ENCODE assay signal across 7 cellular contexts in the genomic region with DNA sequence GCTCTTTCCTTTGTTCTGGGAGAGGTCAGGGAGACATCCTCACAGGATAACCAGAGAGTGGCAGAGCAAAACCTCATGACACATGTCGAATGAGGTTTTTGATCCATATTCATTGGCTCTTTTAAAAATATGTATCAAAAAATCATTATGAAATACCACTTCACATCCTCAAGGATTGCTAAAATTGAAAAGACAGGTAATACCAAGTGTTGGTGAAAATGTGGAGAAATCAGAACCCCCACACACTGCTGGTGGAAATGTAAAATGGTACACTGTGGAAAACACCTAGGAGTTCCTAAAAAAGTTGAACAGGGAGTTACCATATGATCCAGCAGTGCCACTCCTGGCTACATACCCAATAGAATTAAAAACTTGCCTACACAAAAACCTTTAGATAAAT.
"Had no signal": no experiment of that assay in that cellular context is flagged by ENCODE, and none has a peak within 500 bp of the region (broad histone marks: within the 10 kb centered on the region; RNA-seq: fewer than 3 reads in every experiment).

No MANE protein-coding gene starts in this region.

- H3K27ac ChIP-seq: HL-60 had no signal

- DNase-seq: IMR-90, KBM-7, KG1 had no signal

- H3K4me3 ChIP-seq: K562 had no signal

- H3K4me3 Mint-ChIP-seq: IgD-negative memory B cell had no signal

- H3K36me3 Mint-ChIP-seq: IgD-negative memory B cell had no signal

- ATAC-seq: HepG2, K562 had no signal

- H3K27ac Mint-ChIP-seq: IgD-negative memory B cell had no signal
